Comparison of ENCODE assay signal across 20 cellular contexts in the genomic region with DNA sequence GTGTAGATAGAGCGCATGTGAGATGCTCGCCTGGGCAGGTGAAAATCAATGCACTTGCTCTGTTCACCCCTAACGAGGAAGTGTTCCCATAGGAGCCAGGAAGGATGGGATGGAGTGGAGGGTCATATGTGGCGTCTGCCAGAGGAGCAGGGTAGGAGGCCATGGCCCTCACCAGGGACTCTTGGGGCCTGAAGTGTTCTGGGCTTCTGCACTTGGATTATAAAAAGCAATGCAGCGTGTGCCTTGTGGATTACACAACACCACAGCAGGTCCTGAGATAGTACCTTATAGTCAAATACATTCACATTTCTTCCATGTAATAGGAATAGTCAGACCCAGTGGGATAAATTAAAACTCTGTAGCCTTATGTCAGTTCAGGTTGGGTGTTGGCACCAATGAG.
DNase-seq lines count a peak whose midpoint lies in the region; ATAC-seq, FAIRE-seq and TF ChIP-seq lines count a peak whose summit lies in the region.
"Had no signal": no experiment of that assay in that cellular context is flagged by ENCODE, and none has a peak within 500 bp of the region (broad histone marks: within the 10 kb centered on the region; RNA-seq: fewer than 3 reads in every experiment).

No MANE protein-coding gene starts in this region.

- FAIRE-seq in frontal cortex (lab: Jason Lieb, UNC), result no peak
- FAIRE-seq in pancreas (lab: Jason Lieb, UNC), result no peak
- FAIRE-seq: GM12878 had no signal

- no peaks in the 10 kb centered on the region for H3K27me3 Mint-ChIP-seq in CD4-positive, CD25-positive, alpha-beta regulatory T cell
- H3K27me3 Mint-ChIP-seq in WTC11 (ENCODE audit: low read depth) (no peaks in the 10 kb centered on the region), memory B cell (peaks cover 10% of the 10 kb centered on the region)

- no peak overlapping the region for H3K27ac ChIP-seq in BLaER1
- no peak overlapping the region for H3K27ac ChIP-seq in CD4-positive, CD25-positive, alpha-beta regulatory T cell (ENCODE audit: insufficient read depth, low read length, poor library complexity, severe bottlenecking)
- H3K27ac ChIP-seq in pancreas, result no peak overlapping the region
- H3K27ac ChIP-seq: SK-N-MC had no signal

- POLR2A ChIA-PET in WTC11 (lab: Charles Lee), result interaction anchor here (1.0 kb wide), 1 partner anchor 39 kb away, joined by 3 read pairs; no protein-coding TSS in a partner anchor

- H3K4me2 ChIP-seq in BLaER1, result peak overlapping the region; percentile 37; the same call in 1 of the 2 replicates

- H3K9me3 Mint-ChIP-seq in CD4-positive, CD25-positive, alpha-beta regulatory T cell, result no peaks in the 10 kb centered on the region
- H3K9me3 Mint-ChIP-seq in WTC11 (no peaks in the 10 kb centered on the region), memory B cell (no peaks in the 10 kb centered on the region)

- H3K36me3 Mint-ChIP-seq in CD4-positive, CD25-positive, alpha-beta regulatory T cell, result no peaks in the 10 kb centered on the region
- peaks cover 44% of the 10 kb centered on the region for H3K36me3 Mint-ChIP-seq in WTC11
- no peaks in the 10 kb centered on the region for H3K36me3 Mint-ChIP-seq in memory B cell

- H3K27me3 ChIP-seq in BLaER1, result no peaks in the 10 kb centered on the region
- H3K27me3 ChIP-seq in CD4-positive, CD25-positive, alpha-beta regulatory T cell (ENCODE audit: control insufficient read depth, insufficient read depth, low read length), result no peaks in the 10 kb centered on the region
- H3K27me3 ChIP-seq in pancreas, result no peaks in the 10 kb centered on the region
- H3K27me3 ChIP-seq: MG63 had no signal

- intact Hi-C loops in pancreas (cut with DNase I), result no loop called here

- no peak for DNase-seq in CD4-positive, CD25-positive, alpha-beta regulatory T cell
- DNase-seq in WTC11 (ENCODE audit: low spot score), result no peak
- DNase-seq in memory B cell (ENCODE audit: low spot score in 2 of 2), result no peak
- DNase-seq in frontal cortex (ENCODE audit: low spot score in 2 of 2), result no peak
- no peak for DNase-seq in NCI-H446 (lab: John Stamatoyannopoulos, UW)
- no peak for DNase-seq in pancreas
- DNase-seq: DMS53, GOT3, KG1, MG63, NCI-H1105, NCI-H1694 treated with DMSO at 0.1 percent for 48 hours, NCI-H446 treated with DMSO at 0.1 percent for 48 hours, NCI-H748 treated with DMSO at 0.1 percent for 48 hours had no signal

- WGBS in pancreas, 2 donors, result 80 to 92% methylated on average over 5 of the region's 5 CpGs

- H3K36me3 ChIP-seq in BLaER1 (no peaks in the 10 kb centered on the region), pancreas (no peaks in the 10 kb centered on the region)
- no peaks in the 10 kb centered on the region for H3K36me3 ChIP-seq in CD4-positive, CD25-positive, alpha-beta regulatory T cell (ENCODE audit: control insufficient read depth, insufficient read depth, low read length)

- peak overlapping the region; percentile 26 to 88 (median 81) for H3K27ac Mint-ChIP-seq in CD4-positive, CD25-positive, alpha-beta regulatory T cell
- H3K27ac Mint-ChIP-seq in WTC11, result peak overlapping the region; percentile 85; the same call in 1 of the 2 replicates
- peak overlapping the region; percentile 26 for H3K27ac Mint-ChIP-seq in memory B cell

- H3K9ac ChIP-seq in BLaER1, result no peak overlapping the region

- H3K4me1 ChIP-seq in BLaER1, result peaks cover 96% of the 10 kb centered on the region
- peaks cover 27% of the 10 kb centered on the region for H3K4me1 ChIP-seq in CD4-positive, CD25-positive, alpha-beta regulatory T cell (ENCODE audit: control insufficient read depth, insufficient read depth, low read length, poor library complexity, severe bottlenecking)
- H3K4me1 ChIP-seq in pancreas, result no peaks in the 10 kb centered on the region

- CTCF ChIA-PET in WTC11 (lab: Charles Lee), result interaction anchor here (1.5 kb wide), 1 partner anchor 28 kb away, joined by 4 read pairs; no protein-coding TSS in a partner anchor

- no peak for TF ChIP-seq CTCF in WTC11 (IDR thresholded peaks at IDR 0.05)
- no peak for TF ChIP-seq CTCF in pancreas (IDR thresholded peaks at IDR 0.05)

- H4K20me1 ChIP-seq in BLaER1, result no peaks in the 10 kb centered on the region

- H3K9me3 ChIP-seq in BLaER1, result no peaks in the 10 kb centered on the region
- H3K9me3 ChIP-seq in CD4-positive, CD25-positive, alpha-beta regulatory T cell (ENCODE audit: control insufficient read depth in 2 of 2, low read length in 2 of 2), result no peaks in the 10 kb centered on the region
- H3K9me3 ChIP-seq in pancreas, result no peaks in the 10 kb centered on the region
- H3K9me3 ChIP-seq: MG63 had no signal

- no peak overlapping the region for H3K4me3 Mint-ChIP-seq in CD4-positive, CD25-positive, alpha-beta regulatory T cell
- H3K4me3 Mint-ChIP-seq in WTC11, result no peak overlapping the region
- H3K4me3 Mint-ChIP-seq in memory B cell, result no peak overlapping the region

- H3K4me3 ChIP-seq in BLaER1, result no peak overlapping the region
- no peak overlapping the region for H3K4me3 ChIP-seq in CD4-positive, CD25-positive, alpha-beta regulatory T cell (ENCODE audit: low read depth, low read length)
- no peak overlapping the region for H3K4me3 ChIP-seq in pancreas
- H3K4me3 ChIP-seq: GM12878, MG63, SK-N-MC had no signal

- no peak for ATAC-seq in CD4-positive, CD25-positive, alpha-beta regulatory T cell (ENCODE audit: low read depth in 2 of 2)
- ATAC-seq in WTC11 (no peak), memory B cell (ENCODE audit: low read depth) (no peak), HG02938 (IDR thresholded peaks at IDR 0.05; ENCODE audit: unreplicated experiment) (no peak), pancreas (no peak)
- ATAC-seq: GM12878, Panc1, Right ventricle myocardium inferior had no signal

- H3K4me1 Mint-ChIP-seq in CD4-positive, CD25-positive, alpha-beta regulatory T cell, result peaks cover 12 to 31% (median 19%) of the 10 kb centered on the region in 4 donors
- H3K4me1 Mint-ChIP-seq in WTC11 (peaks cover 64% of the 10 kb centered on the region), memory B cell (peaks cover 24% of the 10 kb centered on the region)

TF ChIP-seq in WTC11, 78 proteins besides CTCF, POLR2A, EP300 and RAD21 (continues in another document):
- TF ChIP-seq FOXJ3 (CRISPR knock-in tag; IDR thresholded peaks at IDR 0.05; ENCODE audit: borderline replicate concordance), result no peak
- TF ChIP-seq OVOL2 (CRISPR knock-in tag; IDR thresholded peaks at IDR 0.05; ENCODE audit: borderline replicate concordance), result no peak
- TF ChIP-seq, protein P1, sequence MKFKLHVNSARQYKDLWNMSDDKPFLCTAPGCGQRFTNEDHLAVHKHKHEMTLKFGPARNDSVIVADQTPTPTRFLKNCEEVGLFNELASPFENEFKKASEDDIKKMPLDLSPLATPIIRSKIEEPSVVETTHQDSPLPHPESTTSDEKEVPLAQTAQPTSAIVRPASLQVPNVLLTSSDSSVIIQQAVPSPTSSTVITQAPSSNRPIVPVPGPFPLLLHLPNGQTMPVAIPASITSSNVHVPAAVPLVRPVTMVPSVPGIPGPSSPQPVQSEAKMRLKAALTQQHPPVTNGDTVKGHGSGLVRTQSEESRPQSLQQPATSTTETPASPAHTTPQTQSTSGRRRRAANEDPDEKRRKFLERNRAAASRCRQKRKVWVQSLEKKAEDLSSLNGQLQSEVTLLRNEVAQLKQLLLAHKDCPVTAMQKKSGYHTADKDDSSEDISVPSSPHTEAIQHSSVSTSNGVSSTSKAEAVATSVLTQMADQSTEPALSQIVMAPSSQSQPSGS (CRISPR knock-in tag; IDR thresholded peaks at IDR 0.05; ENCODE audit: borderline replicate concordance, low read depth), result no peak
- TF ChIP-seq TEAD4 (CRISPR knock-in tag; IDR thresholded peaks at IDR 0.05), result no peak
- no peak for TF ChIP-seq SMAD3 (CRISPR knock-in tag; IDR thresholded peaks at IDR 0.05; ENCODE audit: borderline replicate concordance)
- TF ChIP-seq ZNF671 (CRISPR knock-in tag; IDR thresholded peaks at IDR 0.05), result no peak
- TF ChIP-seq, protein P2, sequence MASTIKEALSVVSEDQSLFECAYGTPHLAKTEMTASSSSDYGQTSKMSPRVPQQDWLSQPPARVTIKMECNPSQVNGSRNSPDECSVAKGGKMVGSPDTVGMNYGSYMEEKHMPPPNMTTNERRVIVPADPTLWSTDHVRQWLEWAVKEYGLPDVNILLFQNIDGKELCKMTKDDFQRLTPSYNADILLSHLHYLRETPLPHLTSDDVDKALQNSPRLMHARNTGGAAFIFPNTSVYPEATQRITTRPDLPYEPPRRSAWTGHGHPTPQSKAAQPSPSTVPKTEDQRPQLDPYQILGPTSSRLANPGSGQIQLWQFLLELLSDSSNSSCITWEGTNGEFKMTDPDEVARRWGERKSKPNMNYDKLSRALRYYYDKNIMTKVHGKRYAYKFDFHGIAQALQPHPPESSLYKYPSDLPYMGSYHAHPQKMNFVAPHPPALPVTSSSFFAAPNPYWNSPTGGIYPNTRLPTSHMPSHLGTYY (CRISPR knock-in tag; IDR thresholded peaks at IDR 0.05), result no peak
- no peak for TF ChIP-seq TEAD1 (CRISPR knock-in tag; IDR thresholded peaks at IDR 0.05)
- TF ChIP-seq, protein P3, sequence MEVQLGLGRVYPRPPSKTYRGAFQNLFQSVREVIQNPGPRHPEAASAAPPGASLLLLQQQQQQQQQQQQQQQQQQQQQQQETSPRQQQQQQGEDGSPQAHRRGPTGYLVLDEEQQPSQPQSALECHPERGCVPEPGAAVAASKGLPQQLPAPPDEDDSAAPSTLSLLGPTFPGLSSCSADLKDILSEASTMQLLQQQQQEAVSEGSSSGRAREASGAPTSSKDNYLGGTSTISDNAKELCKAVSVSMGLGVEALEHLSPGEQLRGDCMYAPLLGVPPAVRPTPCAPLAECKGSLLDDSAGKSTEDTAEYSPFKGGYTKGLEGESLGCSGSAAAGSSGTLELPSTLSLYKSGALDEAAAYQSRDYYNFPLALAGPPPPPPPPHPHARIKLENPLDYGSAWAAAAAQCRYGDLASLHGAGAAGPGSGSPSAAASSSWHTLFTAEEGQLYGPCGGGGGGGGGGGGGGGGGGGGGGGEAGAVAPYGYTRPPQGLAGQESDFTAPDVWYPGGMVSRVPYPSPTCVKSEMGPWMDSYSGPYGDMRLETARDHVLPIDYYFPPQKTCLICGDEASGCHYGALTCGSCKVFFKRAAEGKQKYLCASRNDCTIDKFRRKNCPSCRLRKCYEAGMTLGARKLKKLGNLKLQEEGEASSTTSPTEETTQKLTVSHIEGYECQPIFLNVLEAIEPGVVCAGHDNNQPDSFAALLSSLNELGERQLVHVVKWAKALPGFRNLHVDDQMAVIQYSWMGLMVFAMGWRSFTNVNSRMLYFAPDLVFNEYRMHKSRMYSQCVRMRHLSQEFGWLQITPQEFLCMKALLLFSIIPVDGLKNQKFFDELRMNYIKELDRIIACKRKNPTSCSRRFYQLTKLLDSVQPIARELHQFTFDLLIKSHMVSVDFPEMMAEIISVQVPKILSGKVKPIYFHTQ (CRISPR knock-in tag; IDR thresholded peaks at IDR 0.05), result no peak
- no peak for TF ChIP-seq JAZF1 (CRISPR knock-in tag; IDR thresholded peaks at IDR 0.05)
- no peak for TF ChIP-seq ZBTB21 (CRISPR knock-in tag; IDR thresholded peaks at IDR 0.05; ENCODE audit: borderline replicate concordance)
- TF ChIP-seq TCF7 (CRISPR knock-in tag; IDR thresholded peaks at IDR 0.05; ENCODE audit: low read depth), result no peak

Comparison
In these comparisons a context has a peak if more than half of its experiments do, and no peak if none do; other contexts are left out.
1. H3K27ac Mint-ChIP-seq: peak in every context shown above with its lines; median percentile 85 in WTC11; 81 in CD4-positive, CD25-positive, alpha-beta regulatory T cell; 26 in memory B cell.